ENCODE assay signal across 21 cellular contexts in the genomic region with DNA sequence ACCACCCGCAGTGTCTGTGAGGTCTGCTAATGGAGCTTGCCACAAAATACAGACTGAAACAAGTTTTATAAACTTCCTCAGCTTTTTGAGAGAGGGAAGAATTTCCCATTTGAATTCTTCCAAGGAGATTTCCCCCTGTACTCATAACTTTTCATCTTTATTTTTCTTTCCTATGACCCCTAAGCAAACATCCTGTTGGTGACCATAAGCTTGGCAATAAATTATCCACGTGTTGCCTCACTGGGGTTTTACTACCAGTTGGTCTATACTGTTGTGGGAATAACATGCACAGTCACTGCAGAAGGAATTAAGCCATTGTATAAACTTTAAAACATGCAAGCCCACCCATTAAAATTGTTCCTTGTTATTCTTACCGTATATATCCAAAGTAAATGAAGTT.
"Had no signal": no experiment of that assay in that cellular context is flagged by ENCODE, and none has a peak within 500 bp of the region (broad histone marks: within the 10 kb centered on the region; RNA-seq: fewer than 3 reads in every experiment).

No MANE protein-coding gene starts in this region.

- ATAC-seq: activated CD8-positive, alpha-beta memory T cell treated with anti-CD3 and anti-CD28 coated beads, Interleukin-2, amount 10 ng/mL, durations not matched to agents 7 days and 5 days; activated naive CD8-positive, alpha-beta T cell treated with anti-CD3 and anti-CD28 coated beads, Interleukin-2, amount 50 U/mL, for 24 hours; body of pancreas; WTC11 had no signal

- H3K4me1 ChIP-seq: ascending aorta, body of pancreas had no signal

- H3K4me3 ChIP-seq: ascending aorta, body of pancreas, MG63 had no signal

- H3K9me3 ChIP-seq: ascending aorta, body of pancreas, MG63 had no signal

- H3K27ac ChIP-seq: ascending aorta, body of pancreas had no signal

- DNase-seq: activated CD4-positive, alpha-beta T cell treated with anti-CD3 and anti-CD28 coated beads, Interleukin-2, amount 10 ng/mL, durations not matched to agents 24 days and 14 days; activated CD4-positive, alpha-beta T cell treated with anti-CD3 and anti-CD28 coated beads, Interleukin-2, amount 50 U/mL, for 48 hours; activated CD4-positive, CD25-positive, alpha-beta regulatory T cell treated with anti-CD3 and anti-CD28 coated beads, Interleukin-2, amount 50 U/mL, for 72 hours; activated CD8-positive, alpha-beta memory T cell treated with anti-CD3 and anti-CD28 coated beads, Interleukin-2, amount 10 ng/mL, durations not matched to agents 7 days and 5 days; activated effector memory CD4-positive, alpha-beta T cell treated with Interleukin-2 at 50 U/mL for 16 hours; activated naive CD4-positive, alpha-beta T cell; activated naive CD8-positive, alpha-beta T cell treated with anti-CD3 and anti-CD28 coated beads, Interleukin-2, amount 50 U/mL, for 24 hours; activated T-cell treated with anti-CD3 and anti-CD28 coated beads, Interleukin-2, amount 50 U/mL, for 24 hours; amniotic stem cell; body of pancreas; KG1; MG63; NCI-H1105 treated with DMSO at 0.1 percent for 48 hours; NCI-H1436 treated with DMSO at 0.1 percent for 48 hours; NCI-H187; NCI-H2081; NCI-H446; NCI-H524; SHP77 had no signal

- H3K36me3 ChIP-seq: ascending aorta, MG63 had no signal

- H3K27me3 ChIP-seq: ascending aorta, body of pancreas, MG63 had no signal
